Comparison of ENCODE assay signal across 8 cellular contexts in the genomic region with DNA sequence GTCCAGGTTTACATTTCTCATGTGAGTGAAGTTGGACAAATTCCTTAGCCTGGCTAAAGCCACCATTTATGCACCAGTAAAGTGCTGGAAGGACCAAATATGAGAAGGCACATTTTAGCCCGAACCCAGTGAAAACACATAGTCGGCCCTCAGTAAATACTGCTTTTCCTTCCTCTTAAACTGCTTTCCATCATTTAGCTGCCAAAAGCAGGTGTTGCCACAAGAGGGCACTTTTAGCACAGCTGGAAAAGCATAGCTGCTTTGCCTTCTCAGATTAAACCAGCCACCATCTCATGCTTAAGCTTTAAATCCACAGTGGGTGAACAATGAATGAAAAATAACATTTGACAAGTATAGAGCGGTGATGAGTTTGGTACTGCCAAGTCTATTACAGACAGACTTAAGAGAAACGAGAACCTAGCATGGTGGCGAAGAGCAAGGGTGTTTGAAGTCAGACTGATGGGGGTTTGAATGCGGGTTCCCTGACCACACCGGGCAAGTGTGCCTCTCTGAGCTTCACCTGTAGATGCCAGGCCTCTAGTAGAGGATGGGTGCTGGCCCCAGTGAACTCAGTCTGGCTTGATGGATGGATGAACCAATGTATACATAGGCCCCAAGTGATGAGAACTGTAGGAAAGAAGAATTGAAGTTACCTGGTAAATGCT. TPM values are rescaled to one million over a fixed set of nuclear protein-coding genes. Genes with fewer than 3 reads are reported as not detected.
DNase-seq lines count a peak whose midpoint lies in the region; ATAC-seq and TF ChIP-seq lines count a peak whose summit lies in the region.

No MANE protein-coding gene starts in this region.

- H3K27ac ChIP-seq in upper lobe of right lung: no peak overlapping the region

- intact Hi-C loops in CD14-positive monocyte (cut with micrococcal nuclease) (no loop called here), upper lobe of right lung (cut with DNase I) (loop anchor here (10.0 kb wide), 1 partner anchor 149 kb away; no protein-coding TSS in a partner anchor)

- H3K4me1 ChIP-seq in upper lobe of right lung: peaks cover 5% of the 10 kb centered on the region

- peak; percentile 46 for DNase-seq in CD14-positive monocyte (ENCODE audit: low spot score)
- DNase-seq in HuH-7 (ENCODE audit: low spot score): peak; percentile 19
- peak; percentile 91 for DNase-seq in OCI-M1 (lab: John Stamatoyannopoulos, UW)
- peak; percentile 52 for DNase-seq in activated T-cell treated with anti-CD3 and anti-CD28 coated beads, Interleukin-2, amount 50 U/mL, for 1 hour
- peak; percentile 75 for DNase-seq in fibroblast of mammary gland (ENCODE audit: low read depth)
- peak; percentile 36 for DNase-seq in occipital lobe (lab: John Stamatoyannopoulos, UW)
- DNase-seq in upper lobe of right lung: no peak

- H3K36me3 Mint-ChIP-seq in CD14-positive monocyte: peaks cover 6 to 15% of the 10 kb centered on the region in 2 donors

- H3K4me3 ChIP-seq in fibroblast of mammary gland (ENCODE audit: control insufficient read depth, low read depth, low read length) (no peak overlapping the region), upper lobe of right lung (no peak overlapping the region)

- H3K27me3 Mint-ChIP-seq in CD14-positive monocyte (ENCODE audit: low read depth in 3 of 3): no peaks in the 10 kb centered on the region

- ATAC-seq in GM19372 (IDR thresholded peaks at IDR 0.05; ENCODE audit: low read depth, unreplicated experiment) (peak; percentile 78), upper lobe of right lung (peak; percentile 89)

- no peak overlapping the region for H3K4me3 Mint-ChIP-seq in CD14-positive monocyte

- H3K9me3 Mint-ChIP-seq in CD14-positive monocyte: peaks cover 0 to 2% (median 0%) of the 10 kb centered on the region in 7 donors

- TF ChIP-seq CTCF in CD14-positive monocyte (IDR thresholded peaks at IDR 0.05): peak; percentile 72
- peak; percentile 93 for TF ChIP-seq CTCF in fibroblast of mammary gland (conservative IDR thresholded peaks at IDR 0.05; ENCODE audit: control insufficient read depth, insufficient read depth, low read depth, low read length)
- TF ChIP-seq CTCF in upper lobe of right lung (IDR thresholded peaks at IDR 0.05): peak; percentile 69

- H3K36me3 ChIP-seq in upper lobe of right lung: no peaks in the 10 kb centered on the region

- H3K9me3 ChIP-seq in upper lobe of right lung: no peaks in the 10 kb centered on the region

- no peaks in the 10 kb centered on the region for H3K27me3 ChIP-seq in upper lobe of right lung

- H3K27ac Mint-ChIP-seq in CD14-positive monocyte: no peak overlapping the region

- peaks cover 10% of the 10 kb centered on the region for H3K4me1 Mint-ChIP-seq in CD14-positive monocyte

RNA-seq across cellular contexts. Expression of gene SLC35D1, which starts 57.8 kb away (rescaled TPM):
- 1 to 10 TPM; 2.2 to 3.3 TPM for polyA plus RNA-seq in CD14-positive monocyte
- total RNA-seq in occipital lobe (13.6 TPM), upper lobe of right lung (6.3 TPM)
